1 cellular context compared by ENCODE assay signal in the genomic region with DNA sequence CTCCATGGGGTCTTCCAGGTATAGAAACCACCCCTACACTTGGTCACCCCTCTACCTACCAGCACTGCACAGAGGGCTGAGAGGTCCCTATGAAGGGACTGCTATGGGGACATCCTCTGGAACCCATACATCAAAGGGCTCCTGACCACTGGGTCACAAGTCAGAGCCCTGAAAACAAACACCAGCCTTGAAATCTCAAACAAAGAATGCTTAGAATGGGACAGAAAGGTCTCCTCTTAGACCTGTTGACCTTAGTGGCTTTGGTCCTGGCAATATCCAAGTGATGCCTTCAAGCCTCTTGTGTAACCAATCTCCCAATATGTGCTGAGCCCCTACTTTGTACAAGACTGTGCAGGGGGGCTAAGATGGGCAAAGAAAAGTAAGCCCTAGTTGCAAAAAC.
TF ChIP-seq lines count a peak whose summit lies in the region.

No MANE protein-coding gene starts in this region.

TF ChIP-seq in HepG2, 621 proteins besides CTCF, POLR2A, EP300 and RAD21 (continued from another document and continues in another):
- TF ChIP-seq, protein P1, sequence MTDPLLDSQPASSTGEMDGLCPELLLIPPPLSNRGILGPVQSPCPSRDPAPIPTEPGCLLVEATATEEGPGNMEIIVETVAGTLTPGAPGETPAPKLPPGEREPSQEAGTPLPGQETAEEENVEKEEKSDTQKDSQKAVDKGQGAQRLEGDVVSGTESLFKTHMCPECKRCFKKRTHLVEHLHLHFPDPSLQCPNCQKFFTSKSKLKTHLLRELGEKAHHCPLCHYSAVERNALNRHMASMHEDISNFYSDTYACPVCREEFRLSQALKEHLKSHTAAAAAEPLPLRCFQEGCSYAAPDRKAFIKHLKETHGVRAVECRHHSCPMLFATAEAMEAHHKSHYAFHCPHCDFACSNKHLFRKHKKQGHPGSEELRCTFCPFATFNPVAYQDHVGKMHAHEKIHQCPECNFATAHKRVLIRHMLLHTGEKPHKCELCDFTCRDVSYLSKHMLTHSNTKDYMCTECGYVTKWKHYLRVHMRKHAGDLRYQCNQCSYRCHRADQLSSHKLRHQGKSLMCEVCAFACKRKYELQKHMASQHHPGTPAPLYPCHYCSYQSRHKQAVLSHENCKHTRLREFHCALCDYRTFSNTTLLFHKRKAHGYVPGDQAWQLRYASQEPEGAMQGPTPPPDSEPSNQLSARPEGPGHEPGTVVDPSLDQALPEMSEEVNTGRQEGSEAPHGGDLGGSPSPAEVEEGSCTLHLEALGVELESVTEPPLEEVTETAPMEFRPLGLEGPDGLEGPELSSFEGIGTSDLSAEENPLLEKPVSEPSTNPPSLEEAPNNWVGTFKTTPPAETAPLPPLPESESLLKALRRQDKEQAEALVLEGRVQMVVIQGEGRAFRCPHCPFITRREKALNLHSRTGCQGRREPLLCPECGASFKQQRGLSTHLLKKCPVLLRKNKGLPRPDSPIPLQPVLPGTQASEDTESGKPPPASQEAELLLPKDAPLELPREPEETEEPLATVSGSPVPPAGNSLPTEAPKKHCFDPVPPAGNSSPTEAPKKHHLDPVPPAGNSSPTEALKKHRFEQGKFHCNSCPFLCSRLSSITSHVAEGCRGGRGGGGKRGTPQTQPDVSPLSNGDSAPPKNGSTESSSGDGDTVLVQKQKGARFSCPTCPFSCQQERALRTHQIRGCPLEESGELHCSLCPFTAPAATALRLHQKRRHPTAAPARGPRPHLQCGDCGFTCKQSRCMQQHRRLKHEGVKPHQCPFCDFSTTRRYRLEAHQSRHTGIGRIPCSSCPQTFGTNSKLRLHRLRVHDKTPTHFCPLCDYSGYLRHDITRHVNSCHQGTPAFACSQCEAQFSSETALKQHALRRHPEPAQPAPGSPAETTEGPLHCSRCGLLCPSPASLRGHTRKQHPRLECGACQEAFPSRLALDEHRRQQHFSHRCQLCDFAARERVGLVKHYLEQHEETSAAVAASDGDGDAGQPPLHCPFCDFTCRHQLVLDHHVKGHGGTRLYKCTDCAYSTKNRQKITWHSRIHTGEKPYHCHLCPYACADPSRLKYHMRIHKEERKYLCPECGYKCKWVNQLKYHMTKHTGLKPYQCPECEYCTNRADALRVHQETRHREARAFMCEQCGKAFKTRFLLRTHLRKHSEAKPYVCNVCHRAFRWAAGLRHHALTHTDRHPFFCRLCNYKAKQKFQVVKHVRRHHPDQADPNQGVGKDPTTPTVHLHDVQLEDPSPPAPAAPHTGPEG (CRISPR knock-in tag; IDR thresholded peaks at IDR 0.05): no peak
- TF ChIP-seq, protein P2, sequence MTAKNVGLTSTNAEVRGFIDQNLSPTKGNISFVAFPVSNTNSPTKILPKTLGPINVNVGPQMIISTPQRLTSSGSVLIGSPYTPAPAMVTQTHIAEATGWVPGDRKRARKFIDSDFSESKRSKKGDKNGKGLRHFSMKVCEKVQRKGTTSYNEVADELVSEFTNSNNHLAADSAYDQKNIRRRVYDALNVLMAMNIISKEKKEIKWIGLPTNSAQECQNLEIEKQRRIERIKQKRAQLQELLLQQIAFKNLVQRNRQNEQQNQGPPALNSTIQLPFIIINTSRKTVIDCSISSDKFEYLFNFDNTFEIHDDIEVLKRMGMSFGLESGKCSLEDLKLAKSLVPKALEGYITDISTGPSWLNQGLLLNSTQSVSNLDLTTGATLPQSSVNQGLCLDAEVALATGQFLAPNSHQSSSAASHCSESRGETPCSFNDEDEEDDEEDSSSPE (CRISPR knock-in tag; IDR thresholded peaks at IDR 0.05): no peak
- TF ChIP-seq FOSL1 (CRISPR knock-in tag; IDR thresholded peaks at IDR 0.05; ENCODE audit: borderline replicate concordance) (no peak), KDM4B (CRISPR knock-in tag; IDR thresholded peaks at IDR 0.05) (0 out of 2 replicates have a peak, but pooled peaks have one; percentile 22), HNRNPK (IDR thresholded peaks at IDR 0.05; ENCODE audit: low read depth, low read length, poor library complexity, severe bottlenecking) (no peak), ZNF550 (CRISPR knock-in tag; IDR thresholded peaks at IDR 0.05; ENCODE audit: borderline replicate concordance) (no peak), HOXA9 (CRISPR knock-in tag; IDR thresholded peaks at IDR 0.05; ENCODE audit: borderline replicate concordance) (no peak), ZNF496 (CRISPR knock-in tag; IDR thresholded peaks at IDR 0.05; ENCODE audit: insufficient replicate concordance) (no peak), STAT5B (CRISPR knock-in tag; IDR thresholded peaks at IDR 0.05) (no peak), FOXA3 (CRISPR knock-in tag; IDR thresholded peaks at IDR 0.05) (peak; percentile 92), ERF (CRISPR knock-in tag; IDR thresholded peaks at IDR 0.05) (peak; percentile 72), ATAD3A (CRISPR knock-in tag; IDR thresholded peaks at IDR 0.05) (no peak), SSRP1 (CRISPR knock-in tag; IDR thresholded peaks at IDR 0.05) (no peak), NFKBIZ (CRISPR knock-in tag; IDR thresholded peaks at IDR 0.05) (no peak), ZNF484 (CRISPR knock-in tag; IDR thresholded peaks at IDR 0.05; ENCODE audit: borderline replicate concordance, low read depth) (no peak), SIX1 (CRISPR knock-in tag; IDR thresholded peaks at IDR 0.05; ENCODE audit: borderline replicate concordance) (peak; percentile 77; the same call in 1 of the 2 replicates), SAFB2 (CRISPR knock-in tag; IDR thresholded peaks at IDR 0.05; ENCODE audit: borderline replicate concordance, low read depth) (no peak), NAIF1 (CRISPR knock-in tag; IDR thresholded peaks at IDR 0.05; ENCODE audit: borderline replicate concordance) (no peak), SETDB1 (CRISPR knock-in tag; IDR thresholded peaks at IDR 0.05; ENCODE audit: borderline replicate concordance) (no peak), ZMYM2 (CRISPR knock-in tag; IDR thresholded peaks at IDR 0.05) (no peak), CREM (IDR thresholded peaks at IDR 0.05) (peak; percentile 76), CREM (CRISPR knock-in tag; IDR thresholded peaks at IDR 0.05) (no peak), NFYC (CRISPR knock-in tag; IDR thresholded peaks at IDR 0.05) (no peak), ZNF382 (CRISPR knock-in tag; IDR thresholded peaks at IDR 0.05; ENCODE audit: borderline replicate concordance) (no peak), ZNF878 (CRISPR knock-in tag; IDR thresholded peaks at IDR 0.05) (0 out of 2 replicates have a peak, but pooled peaks have one; percentile 34), ZNF224 (CRISPR knock-in tag; IDR thresholded peaks at IDR 0.05) (no peak), ZNF296 (CRISPR knock-in tag; conservative IDR thresholded peaks at IDR 0.05) (no peak), ATF7-NPFF (CRISPR knock-in tag; IDR thresholded peaks at IDR 0.05; ENCODE audit: low read depth) (no peak), ZNF256 (CRISPR knock-in tag; conservative IDR thresholded peaks at IDR 0.05) (no peak), IRX3 (CRISPR knock-in tag; IDR thresholded peaks at IDR 0.05; ENCODE audit: borderline replicate concordance, low read depth) (peak; percentile 29; the same call in 1 of the 2 replicates), ZNF564 (CRISPR knock-in tag; IDR thresholded peaks at IDR 0.05) (no peak), HES4 (CRISPR knock-in tag; IDR thresholded peaks at IDR 0.05; ENCODE audit: borderline replicate concordance) (no peak), SRSF1 (optimal IDR thresholded peaks at IDR 0.05; ENCODE audit: low read depth, low read length) (no peak)
- TF ChIP-seq, protein P3, sequence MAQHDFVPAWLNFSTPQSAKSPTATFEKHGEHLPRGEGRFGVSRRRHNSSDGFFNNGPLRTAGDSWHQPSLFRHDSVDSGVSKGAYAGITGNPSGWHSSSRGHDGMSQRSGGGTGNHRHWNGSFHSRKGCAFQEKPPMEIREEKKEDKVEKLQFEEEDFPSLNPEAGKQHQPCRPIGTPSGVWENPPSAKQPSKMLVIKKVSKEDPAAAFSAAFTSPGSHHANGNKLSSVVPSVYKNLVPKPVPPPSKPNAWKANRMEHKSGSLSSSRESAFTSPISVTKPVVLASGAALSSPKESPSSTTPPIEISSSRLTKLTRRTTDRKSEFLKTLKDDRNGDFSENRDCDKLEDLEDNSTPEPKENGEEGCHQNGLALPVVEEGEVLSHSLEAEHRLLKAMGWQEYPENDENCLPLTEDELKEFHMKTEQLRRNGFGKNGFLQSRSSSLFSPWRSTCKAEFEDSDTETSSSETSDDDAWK (CRISPR knock-in tag; IDR thresholded peaks at IDR 0.05): no peak
- TF ChIP-seq, protein P4, sequence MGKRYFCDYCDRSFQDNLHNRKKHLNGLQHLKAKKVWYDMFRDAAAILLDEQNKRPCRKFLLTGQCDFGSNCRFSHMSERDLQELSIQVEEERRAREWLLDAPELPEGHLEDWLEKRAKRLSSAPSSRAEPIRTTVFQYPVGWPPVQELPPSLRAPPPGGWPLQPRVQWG (CRISPR knock-in tag; IDR thresholded peaks at IDR 0.05; ENCODE audit: borderline replicate concordance, low read depth): no peak
- TF ChIP-seq, protein P5, sequence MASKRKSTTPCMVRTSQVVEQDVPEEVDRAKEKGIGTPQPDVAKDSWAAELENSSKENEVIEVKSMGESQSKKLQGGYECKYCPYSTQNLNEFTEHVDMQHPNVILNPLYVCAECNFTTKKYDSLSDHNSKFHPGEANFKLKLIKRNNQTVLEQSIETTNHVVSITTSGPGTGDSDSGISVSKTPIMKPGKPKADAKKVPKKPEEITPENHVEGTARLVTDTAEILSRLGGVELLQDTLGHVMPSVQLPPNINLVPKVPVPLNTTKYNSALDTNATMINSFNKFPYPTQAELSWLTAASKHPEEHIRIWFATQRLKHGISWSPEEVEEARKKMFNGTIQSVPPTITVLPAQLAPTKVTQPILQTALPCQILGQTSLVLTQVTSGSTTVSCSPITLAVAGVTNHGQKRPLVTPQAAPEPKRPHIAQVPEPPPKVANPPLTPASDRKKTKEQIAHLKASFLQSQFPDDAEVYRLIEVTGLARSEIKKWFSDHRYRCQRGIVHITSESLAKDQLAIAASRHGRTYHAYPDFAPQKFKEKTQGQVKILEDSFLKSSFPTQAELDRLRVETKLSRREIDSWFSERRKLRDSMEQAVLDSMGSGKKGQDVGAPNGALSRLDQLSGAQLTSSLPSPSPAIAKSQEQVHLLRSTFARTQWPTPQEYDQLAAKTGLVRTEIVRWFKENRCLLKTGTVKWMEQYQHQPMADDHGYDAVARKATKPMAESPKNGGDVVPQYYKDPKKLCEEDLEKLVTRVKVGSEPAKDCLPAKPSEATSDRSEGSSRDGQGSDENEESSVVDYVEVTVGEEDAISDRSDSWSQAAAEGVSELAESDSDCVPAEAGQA (IDR thresholded peaks at IDR 0.05; ENCODE audit: low read depth): no peak
- TF ChIP-seq, protein P5 (CRISPR knock-in tag; IDR thresholded peaks at IDR 0.05; ENCODE audit: borderline replicate concordance): no peak
- TF ChIP-seq, protein P6, sequence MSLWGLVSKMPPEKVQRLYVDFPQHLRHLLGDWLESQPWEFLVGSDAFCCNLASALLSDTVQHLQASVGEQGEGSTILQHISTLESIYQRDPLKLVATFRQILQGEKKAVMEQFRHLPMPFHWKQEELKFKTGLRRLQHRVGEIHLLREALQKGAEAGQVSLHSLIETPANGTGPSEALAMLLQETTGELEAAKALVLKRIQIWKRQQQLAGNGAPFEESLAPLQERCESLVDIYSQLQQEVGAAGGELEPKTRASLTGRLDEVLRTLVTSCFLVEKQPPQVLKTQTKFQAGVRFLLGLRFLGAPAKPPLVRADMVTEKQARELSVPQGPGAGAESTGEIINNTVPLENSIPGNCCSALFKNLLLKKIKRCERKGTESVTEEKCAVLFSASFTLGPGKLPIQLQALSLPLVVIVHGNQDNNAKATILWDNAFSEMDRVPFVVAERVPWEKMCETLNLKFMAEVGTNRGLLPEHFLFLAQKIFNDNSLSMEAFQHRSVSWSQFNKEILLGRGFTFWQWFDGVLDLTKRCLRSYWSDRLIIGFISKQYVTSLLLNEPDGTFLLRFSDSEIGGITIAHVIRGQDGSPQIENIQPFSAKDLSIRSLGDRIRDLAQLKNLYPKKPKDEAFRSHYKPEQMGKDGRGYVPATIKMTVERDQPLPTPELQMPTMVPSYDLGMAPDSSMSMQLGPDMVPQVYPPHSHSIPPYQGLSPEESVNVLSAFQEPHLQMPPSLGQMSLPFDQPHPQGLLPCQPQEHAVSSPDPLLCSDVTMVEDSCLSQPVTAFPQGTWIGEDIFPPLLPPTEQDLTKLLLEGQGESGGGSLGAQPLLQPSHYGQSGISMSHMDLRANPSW (CRISPR knock-in tag; IDR thresholded peaks at IDR 0.05; ENCODE audit: borderline replicate concordance): 0 out of 2 replicates have a peak, but pooled peaks have one; percentile 40
